28 cellular contexts compared by ENCODE assay signal in genomic region chr6:169650959-169651292, GRCh38.
"Had no signal": no experiment of that assay in that cellular context is flagged by ENCODE, and none has a peak within 500 bp of the region (broad histone marks: within the 10 kb centered on the region; RNA-seq: fewer than 3 reads in every experiment).

No MANE protein-coding gene starts in this region.

- H3K36me3 ChIP-seq: colonic mucosa, gastrocnemius medialis had no signal

- FAIRE-seq: endometrium, islet of Langerhans, keratinocyte had no signal

- H3K27ac ChIP-seq: colonic mucosa, epithelial cell of prostate, esophagus squamous epithelium, gastrocnemius medialis, heart right ventricle, left lung, lower lobe of right lung had no signal

- H3K4me1 ChIP-seq: colonic mucosa, gastrocnemius medialis had no signal

- H3K27ac Mint-ChIP-seq: dendritic cell treated with granulocyte-macrophage colony-stimulating factor and Interleukin-4, amounts not matched to agents 40 ng/mL and 50 ng/mL, for 4 days; mesothelial cell of epicardium; naive B cell had no signal

- H3K4me3 ChIP-seq: colonic mucosa, esophagus squamous epithelium, gastrocnemius medialis, heart right ventricle, left lung, lower lobe of right lung, mucosa of descending colon had no signal

- DNase-seq: colonic mucosa; cortex of kidney; effector CD8-positive, alpha-beta T cell; effector memory CD8-positive, alpha-beta T cell; endodermal cell; erythroblast; esophagus squamous epithelium; foreskin fibroblast; foreskin melanocyte; gastrocnemius medialis; glutamatergic neuron; head of caudate nucleus; heart right ventricle; hippocampal formation; left cardiac atrium; left lung; left ventricle myocardium superior; lower lobe of right lung; mesenchymal stem cell; mucosa of descending colon; naive B cell had no signal

- H3K4me3 Mint-ChIP-seq: dendritic cell treated with granulocyte-macrophage colony-stimulating factor and Interleukin-4, amounts not matched to agents 40 ng/mL and 50 ng/mL, for 4 days; effector memory CD8-positive, alpha-beta T cell; endodermal cell; mesothelial cell of epicardium; naive B cell had no signal

- H3K27me3 Mint-ChIP-seq: dendritic cell treated with granulocyte-macrophage colony-stimulating factor and Interleukin-4, amounts not matched to agents 40 ng/mL and 50 ng/mL, for 4 days; effector memory CD8-positive, alpha-beta T cell; naive B cell had no signal

- H3K27me3 ChIP-seq: colonic mucosa, esophagus squamous epithelium, gastrocnemius medialis, heart right ventricle, left lung had no signal

- H3K9me3 ChIP-seq: colonic mucosa, esophagus squamous epithelium, gastrocnemius medialis, heart right ventricle, left lung, lower lobe of right lung, mucosa of descending colon had no signal

- ATAC-seq: effector memory CD8-positive, alpha-beta T cell; esophagus mucosa; gastrocnemius medialis; heart right ventricle; left cardiac atrium; left lung; left ventricle myocardium superior; lower lobe of right lung; mucosa of descending colon had no signal

- H3K9me3 Mint-ChIP-seq: dendritic cell treated with granulocyte-macrophage colony-stimulating factor and Interleukin-4, amounts not matched to agents 40 ng/mL and 50 ng/mL, for 4 days; effector memory CD8-positive, alpha-beta T cell; mesothelial cell of epicardium had no signal
